ENCODE assay signal across 1 cellular context in genomic region chrX:1391707-1392375, GRCh38.
A peak's percentile ranks its signal among the peaks of the same experiment; 100 is the strongest.
TF ChIP-seq lines count a peak whose summit lies in the region.

Gene SLC25A6 (minus strand): TSS chrX:1392113. CDS start chrX:1392009, 104 bp downstream.

TF ChIP-seq in HepG2, 621 proteins besides CTCF, POLR2A, EP300 and RAD21 (continued from another document and continues in another):
- TF ChIP-seq GPBP1L1 (CRISPR knock-in tag; IDR thresholded peaks at IDR 0.05) (no peak), GPN1 (CRISPR knock-in tag; IDR thresholded peaks at IDR 0.05; ENCODE audit: borderline replicate concordance) (no peak), ZNF232 (CRISPR knock-in tag; IDR thresholded peaks at IDR 0.05; ENCODE audit: borderline replicate concordance) (peak; percentile 86; the same call in 1 of the 2 replicates), BCL6 (CRISPR knock-in tag; IDR thresholded peaks at IDR 0.05) (peak; percentile 8; the same call in 1 of the 2 replicates), PRMT3 (CRISPR knock-in tag; IDR thresholded peaks at IDR 0.05; ENCODE audit: borderline replicate concordance, low read depth) (no peak), MATR3 (CRISPR knock-in tag; IDR thresholded peaks at IDR 0.05) (no peak), SETDB1 (CRISPR knock-in tag; IDR thresholded peaks at IDR 0.05; ENCODE audit: borderline replicate concordance) (no peak), IKZF1 (IDR thresholded peaks at IDR 0.05) (no peak), ARNTL (CRISPR knock-in tag; IDR thresholded peaks at IDR 0.05) (peak; percentile 49; the same call in 1 of the 2 replicates), ZKSCAN8 (CRISPR knock-in tag; IDR thresholded peaks at IDR 0.05; ENCODE audit: borderline replicate concordance) (no peak; the same call in 1 of the 2 replicates), PHF8 (CRISPR knock-in tag; IDR thresholded peaks at IDR 0.05) (peak; percentile 88), ZNF768 (CRISPR knock-in tag; IDR thresholded peaks at IDR 0.05) (peak; percentile 81; the same call in 1 of the 2 replicates), ZNF773 (CRISPR knock-in tag; IDR thresholded peaks at IDR 0.05; ENCODE audit: borderline replicate concordance) (0 out of 2 replicates have a peak, but pooled peaks have one; percentile 67), SNRNP70 (IDR thresholded peaks at IDR 0.05; ENCODE audit: low read depth, low read length) (no peak), SMAD1 (CRISPR knock-in tag; IDR thresholded peaks at IDR 0.05; ENCODE audit: borderline replicate concordance, low read depth) (no peak), CEBPZ (IDR thresholded peaks at IDR 0.05; ENCODE audit: low read length) (no peak), ZNF260 (CRISPR knock-in tag; IDR thresholded peaks at IDR 0.05; ENCODE audit: borderline replicate concordance, low read depth) (no peak), TGIF2 (CRISPR knock-in tag; IDR thresholded peaks at IDR 0.05) (peak; percentile 64; the same call in 1 of the 2 replicates), NKX3-1 (CRISPR knock-in tag; IDR thresholded peaks at IDR 0.05) (peak; percentile 14; the same call in 1 of the 2 replicates), ZBTB49 (CRISPR knock-in tag; IDR thresholded peaks at IDR 0.05; ENCODE audit: borderline replicate concordance) (peak; percentile 34; the same call in 1 of the 2 replicates), TOE1 (CRISPR knock-in tag; IDR thresholded peaks at IDR 0.05) (no peak), MTA1 (CRISPR knock-in tag; IDR thresholded peaks at IDR 0.05; ENCODE audit: borderline replicate concordance) (no peak; the same call in 1 of the 2 replicates), SUZ12 (IDR thresholded peaks at IDR 0.05; ENCODE audit: low read depth, low read length) (no peak; the same call in 1 of the 2 replicates), ZNF44 (CRISPR knock-in tag; IDR thresholded peaks at IDR 0.05) (peak; percentile 84), MAX (IDR thresholded peaks at IDR 0.05) (no peak), ZNF562 (CRISPR knock-in tag; IDR thresholded peaks at IDR 0.05; ENCODE audit: borderline replicate concordance) (no peak), MAFF (IDR thresholded peaks at IDR 0.05; ENCODE audit: low read depth, low read length) (no peak), ZFYVE20 (CRISPR knock-in tag; IDR thresholded peaks at IDR 0.05; ENCODE audit: borderline replicate concordance, low read depth) (no peak), MTF2 (CRISPR knock-in tag; IDR thresholded peaks at IDR 0.05; ENCODE audit: borderline replicate concordance) (no peak), PHF20 (CRISPR knock-in tag; IDR thresholded peaks at IDR 0.05) (peak; percentile 68), NFATC3 (CRISPR knock-in tag; IDR thresholded peaks at IDR 0.05) (no peak), TSC22D2 (CRISPR knock-in tag; IDR thresholded peaks at IDR 0.05; ENCODE audit: borderline replicate concordance) (peak; percentile 35; the same call in 1 of the 2 replicates), E2F5 (CRISPR knock-in tag; conservative IDR thresholded peaks at IDR 0.05) (no peak; the same call in 1 of the 2 replicates), ZMYM4 (CRISPR knock-in tag; IDR thresholded peaks at IDR 0.05) (no peak), NCOA5 (CRISPR knock-in tag; IDR thresholded peaks at IDR 0.05) (no peak), PRPF4 (IDR thresholded peaks at IDR 0.05; ENCODE audit: low read depth, low read length, poor library complexity, severe bottlenecking) (no peak), ZNF3 (CRISPR knock-in tag; IDR thresholded peaks at IDR 0.05) (no peak), FOXA3 (CRISPR knock-in tag; IDR thresholded peaks at IDR 0.05) (peak; percentile 41; the same call in 1 of the 2 replicates), ZNF274 (CRISPR knock-in tag; IDR thresholded peaks at IDR 0.05) (peak; percentile 76; the same call in 1 of the 2 replicates), KDM4B (CRISPR knock-in tag; IDR thresholded peaks at IDR 0.05) (no peak)
- TF ChIP-seq, protein P1, sequence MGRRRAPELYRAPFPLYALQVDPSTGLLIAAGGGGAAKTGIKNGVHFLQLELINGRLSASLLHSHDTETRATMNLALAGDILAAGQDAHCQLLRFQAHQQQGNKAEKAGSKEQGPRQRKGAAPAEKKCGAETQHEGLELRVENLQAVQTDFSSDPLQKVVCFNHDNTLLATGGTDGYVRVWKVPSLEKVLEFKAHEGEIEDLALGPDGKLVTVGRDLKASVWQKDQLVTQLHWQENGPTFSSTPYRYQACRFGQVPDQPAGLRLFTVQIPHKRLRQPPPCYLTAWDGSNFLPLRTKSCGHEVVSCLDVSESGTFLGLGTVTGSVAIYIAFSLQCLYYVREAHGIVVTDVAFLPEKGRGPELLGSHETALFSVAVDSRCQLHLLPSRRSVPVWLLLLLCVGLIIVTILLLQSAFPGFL (CRISPR knock-in tag; IDR thresholded peaks at IDR 0.05): peak; percentile 65; the same call in 1 of the 2 replicates
- TF ChIP-seq, protein P2, sequence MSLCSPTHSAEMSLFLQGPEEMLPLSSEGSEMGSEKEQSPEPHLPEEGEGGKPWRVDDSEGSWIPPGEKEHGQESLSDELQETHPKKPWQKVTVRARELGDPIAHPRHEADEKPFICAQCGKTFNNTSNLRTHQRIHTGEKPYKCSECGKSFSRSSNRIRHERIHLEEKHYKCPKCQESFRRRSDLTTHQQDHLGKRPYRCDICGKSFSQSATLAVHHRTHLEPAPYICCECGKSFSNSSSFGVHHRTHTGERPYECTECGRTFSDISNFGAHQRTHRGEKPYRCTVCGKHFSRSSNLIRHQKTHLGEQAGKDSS (CRISPR knock-in tag; IDR thresholded peaks at IDR 0.05; ENCODE audit: borderline replicate concordance, low read depth): no peak
- TF ChIP-seq, protein P3, sequence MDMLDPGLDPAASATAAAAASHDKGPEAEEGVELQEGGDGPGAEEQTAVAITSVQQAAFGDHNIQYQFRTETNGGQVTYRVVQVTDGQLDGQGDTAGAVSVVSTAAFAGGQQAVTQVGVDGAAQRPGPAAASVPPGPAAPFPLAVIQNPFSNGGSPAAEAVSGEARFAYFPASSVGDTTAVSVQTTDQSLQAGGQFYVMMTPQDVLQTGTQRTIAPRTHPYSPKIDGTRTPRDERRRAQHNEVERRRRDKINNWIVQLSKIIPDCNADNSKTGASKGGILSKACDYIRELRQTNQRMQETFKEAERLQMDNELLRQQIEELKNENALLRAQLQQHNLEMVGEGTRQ (IDR thresholded peaks at IDR 0.05; ENCODE audit: low read depth, low read length): peak; percentile 95
- TF ChIP-seq, protein P3 (CRISPR knock-in tag; IDR thresholded peaks at IDR 0.05; ENCODE audit: borderline replicate concordance): peak; percentile 93; the same call in 1 of the 2 replicates
- TF ChIP-seq, protein P4, sequence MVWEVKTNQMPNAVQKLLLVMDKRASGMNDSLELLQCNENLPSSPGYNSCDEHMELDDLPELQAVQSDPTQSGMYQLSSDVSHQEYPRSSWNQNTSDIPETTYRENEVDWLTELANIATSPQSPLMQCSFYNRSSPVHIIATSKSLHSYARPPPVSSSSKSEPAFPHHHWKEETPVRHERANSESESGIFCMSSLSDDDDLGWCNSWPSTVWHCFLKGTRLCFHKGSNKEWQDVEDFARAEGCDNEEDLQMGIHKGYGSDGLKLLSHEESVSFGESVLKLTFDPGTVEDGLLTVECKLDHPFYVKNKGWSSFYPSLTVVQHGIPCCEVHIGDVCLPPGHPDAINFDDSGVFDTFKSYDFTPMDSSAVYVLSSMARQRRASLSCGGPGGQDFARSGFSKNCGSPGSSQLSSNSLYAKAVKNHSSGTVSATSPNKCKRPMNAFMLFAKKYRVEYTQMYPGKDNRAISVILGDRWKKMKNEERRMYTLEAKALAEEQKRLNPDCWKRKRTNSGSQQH (CRISPR knock-in tag; IDR thresholded peaks at IDR 0.05; ENCODE audit: low read depth): peak; percentile 70; the same call in 1 of the 2 replicates
- TF ChIP-seq, protein P5, sequence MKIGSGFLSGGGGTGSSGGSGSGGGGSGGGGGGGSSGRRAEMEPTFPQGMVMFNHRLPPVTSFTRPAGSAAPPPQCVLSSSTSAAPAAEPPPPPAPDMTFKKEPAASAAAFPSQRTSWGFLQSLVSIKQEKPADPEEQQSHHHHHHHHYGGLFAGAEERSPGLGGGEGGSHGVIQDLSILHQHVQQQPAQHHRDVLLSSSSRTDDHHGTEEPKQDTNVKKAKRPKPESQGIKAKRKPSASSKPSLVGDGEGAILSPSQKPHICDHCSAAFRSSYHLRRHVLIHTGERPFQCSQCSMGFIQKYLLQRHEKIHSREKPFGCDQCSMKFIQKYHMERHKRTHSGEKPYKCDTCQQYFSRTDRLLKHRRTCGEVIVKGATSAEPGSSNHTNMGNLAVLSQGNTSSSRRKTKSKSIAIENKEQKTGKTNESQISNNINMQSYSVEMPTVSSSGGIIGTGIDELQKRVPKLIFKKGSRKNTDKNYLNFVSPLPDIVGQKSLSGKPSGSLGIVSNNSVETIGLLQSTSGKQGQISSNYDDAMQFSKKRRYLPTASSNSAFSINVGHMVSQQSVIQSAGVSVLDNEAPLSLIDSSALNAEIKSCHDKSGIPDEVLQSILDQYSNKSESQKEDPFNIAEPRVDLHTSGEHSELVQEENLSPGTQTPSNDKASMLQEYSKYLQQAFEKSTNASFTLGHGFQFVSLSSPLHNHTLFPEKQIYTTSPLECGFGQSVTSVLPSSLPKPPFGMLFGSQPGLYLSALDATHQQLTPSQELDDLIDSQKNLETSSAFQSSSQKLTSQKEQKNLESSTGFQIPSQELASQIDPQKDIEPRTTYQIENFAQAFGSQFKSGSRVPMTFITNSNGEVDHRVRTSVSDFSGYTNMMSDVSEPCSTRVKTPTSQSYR (CRISPR knock-in tag; IDR thresholded peaks at IDR 0.05; ENCODE audit: borderline replicate concordance): no peak
- TF ChIP-seq, protein P6, sequence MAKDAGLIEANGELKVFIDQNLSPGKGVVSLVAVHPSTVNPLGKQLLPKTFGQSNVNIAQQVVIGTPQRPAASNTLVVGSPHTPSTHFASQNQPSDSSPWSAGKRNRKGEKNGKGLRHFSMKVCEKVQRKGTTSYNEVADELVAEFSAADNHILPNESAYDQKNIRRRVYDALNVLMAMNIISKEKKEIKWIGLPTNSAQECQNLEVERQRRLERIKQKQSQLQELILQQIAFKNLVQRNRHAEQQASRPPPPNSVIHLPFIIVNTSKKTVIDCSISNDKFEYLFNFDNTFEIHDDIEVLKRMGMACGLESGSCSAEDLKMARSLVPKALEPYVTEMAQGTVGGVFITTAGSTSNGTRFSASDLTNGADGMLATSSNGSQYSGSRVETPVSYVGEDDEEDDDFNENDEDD (CRISPR knock-in tag; IDR thresholded peaks at IDR 0.05; ENCODE audit: borderline replicate concordance): no peak; the same call in 1 of the 2 replicates
